ENCODE assay signal across 8 cellular contexts in the genomic region with DNA sequence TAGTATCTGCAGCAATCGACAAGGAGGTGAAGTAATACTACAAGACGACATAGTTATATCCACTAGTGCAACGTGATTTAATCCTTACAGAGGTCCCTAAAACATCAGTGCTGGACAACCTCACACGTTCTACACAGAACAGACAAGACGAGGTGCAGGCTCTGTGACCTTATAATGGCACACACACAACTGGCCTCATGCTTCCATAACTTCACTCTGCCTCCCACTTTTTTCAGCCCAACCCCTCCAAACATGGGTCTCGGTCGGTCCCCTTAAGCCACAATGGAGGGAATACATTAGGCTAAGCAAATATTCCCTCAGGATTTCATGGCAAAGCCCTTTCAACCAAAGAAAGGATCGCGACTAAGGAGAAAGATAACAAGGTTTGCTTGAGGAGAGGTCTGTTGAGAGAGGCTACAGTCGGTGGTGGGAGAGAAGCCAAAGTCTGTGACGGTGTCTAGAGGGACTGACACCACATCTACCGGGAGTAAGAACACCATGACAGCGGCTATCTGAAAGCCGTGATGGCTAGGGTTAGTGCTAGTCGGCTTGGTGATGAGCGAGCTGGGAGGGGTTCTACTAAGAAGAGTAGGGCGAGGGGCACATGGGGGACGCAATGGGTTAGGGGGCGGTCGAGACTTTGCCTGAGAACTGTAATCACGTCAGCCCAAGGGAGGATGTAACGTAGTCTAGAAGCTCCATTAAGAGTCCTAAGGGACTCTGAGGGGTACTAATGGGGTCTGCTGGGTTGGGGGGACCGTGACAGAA. TPM values are rescaled to one million over a fixed set of nuclear protein-coding genes. Genes with fewer than 3 reads are reported as not detected.
DNase-seq lines count a peak whose midpoint lies in the region; ATAC-seq and TF ChIP-seq lines count a peak whose summit lies in the region.

No MANE protein-coding gene starts in this region.

- no peaks in the 10 kb centered on the region for H3K36me3 Mint-ChIP-seq in activated naive CD4-positive, alpha-beta T cell treated with anti-CD3 and anti-CD28 coated beads for 36 hours (ENCODE audit: low read depth)
- H3K36me3 Mint-ChIP-seq in activated CD8-positive, alpha-beta T cell treated with anti-CD3 and anti-CD28 coated beads for 36 hours (ENCODE audit: low read depth): no peaks in the 10 kb centered on the region
- no peaks in the 10 kb centered on the region for H3K36me3 Mint-ChIP-seq in nephron (ENCODE audit: low read depth)

- intact Hi-C loops in activated naive CD4-positive, alpha-beta T cell treated with anti-CD3 and anti-CD28 coated beads for 36 hours (cut with micrococcal nuclease): loop anchor here (10.0 kb wide), 1 partner anchor 1518 kb away; a partner anchor contains a TSS
- intact Hi-C loops in activated CD8-positive, alpha-beta T cell treated with anti-CD3 and anti-CD28 coated beads for 36 hours (cut with micrococcal nuclease): no loop called here

- peak overlapping the region; percentile 95 for H3K4me3 Mint-ChIP-seq in activated naive CD4-positive, alpha-beta T cell treated with anti-CD3 and anti-CD28 coated beads for 36 hours
- H3K4me3 Mint-ChIP-seq in activated CD8-positive, alpha-beta T cell treated with anti-CD3 and anti-CD28 coated beads for 36 hours: peak overlapping the region; percentile 89
- peak overlapping the region; percentile 96 to 98 (median 98) for H3K4me3 Mint-ChIP-seq in nephron

- H3K9me3 Mint-ChIP-seq in activated naive CD4-positive, alpha-beta T cell treated with anti-CD3 and anti-CD28 coated beads for 36 hours: no peaks in the 10 kb centered on the region
- H3K9me3 Mint-ChIP-seq in activated CD8-positive, alpha-beta T cell treated with anti-CD3 and anti-CD28 coated beads for 36 hours: no peaks in the 10 kb centered on the region
- no peaks in the 10 kb centered on the region for H3K9me3 Mint-ChIP-seq in nephron

- peak; percentile 3 for ATAC-seq in activated CD8-positive, alpha-beta T cell treated with anti-CD3 and anti-CD28 coated beads for 36 hours

- H3K27me3 Mint-ChIP-seq in activated naive CD4-positive, alpha-beta T cell treated with anti-CD3 and anti-CD28 coated beads for 36 hours (ENCODE audit: low read depth): no peaks in the 10 kb centered on the region
- H3K27me3 Mint-ChIP-seq in activated CD8-positive, alpha-beta T cell treated with anti-CD3 and anti-CD28 coated beads for 36 hours: no peaks in the 10 kb centered on the region
- no peaks in the 10 kb centered on the region for H3K27me3 Mint-ChIP-seq in nephron (ENCODE audit: low read depth)

- POLR2A ChIA-PET in activated CD8-positive, alpha-beta T cell treated with anti-CD3 and anti-CD28 coated beads for 36 hours (lab: Charles Lee): interaction anchor here (1.6 kb wide), 1 partner anchor 122 kb away, joined by 4 read pairs; no protein-coding TSS in a partner anchor

- no peak for TF ChIP-seq CTCF in activated CD8-positive, alpha-beta T cell treated with anti-CD3 and anti-CD28 coated beads for 36 hours (IDR thresholded peaks at IDR 0.05)
- no peak for TF ChIP-seq CTCF in nephron (IDR thresholded peaks at IDR 0.05; ENCODE audit: unreplicated experiment in 3 of 3)

- peak overlapping the region; percentile 7 for H3K27ac Mint-ChIP-seq in activated naive CD4-positive, alpha-beta T cell treated with anti-CD3 and anti-CD28 coated beads for 36 hours
- H3K27ac Mint-ChIP-seq in activated CD8-positive, alpha-beta T cell treated with anti-CD3 and anti-CD28 coated beads for 36 hours: peak overlapping the region; percentile 78
- peak overlapping the region; percentile 87 to 97 (median 93) for H3K27ac Mint-ChIP-seq in nephron

- peaks cover 31% of the 10 kb centered on the region for H3K4me1 Mint-ChIP-seq in activated naive CD4-positive, alpha-beta T cell treated with anti-CD3 and anti-CD28 coated beads for 36 hours (ENCODE audit: low read depth)
- H3K4me1 Mint-ChIP-seq in activated CD8-positive, alpha-beta T cell treated with anti-CD3 and anti-CD28 coated beads for 36 hours (ENCODE audit: low read depth): peaks cover 33% of the 10 kb centered on the region
- peaks cover 57% of the 10 kb centered on the region for H3K4me1 Mint-ChIP-seq in nephron

- DNase-seq in activated naive CD4-positive, alpha-beta T cell treated with anti-CD3 and anti-CD28 coated beads for 36 hours: peak; percentile 30
- DNase-seq in activated naive CD4-positive, alpha-beta T cell treated with Interleukin-2 at 50 U/mL for 16 hours: no peak
- peak; percentile 23 for DNase-seq in HT1080 (ENCODE audit: low read depth)
- DNase-seq in activated CD8-positive, alpha-beta T cell treated with anti-CD3 and anti-CD28 coated beads for 36 hours: peak; percentile 42
- DNase-seq in fibroblast of peridontal ligament (ENCODE audit: extremely low read depth): peak; percentile 37
- DNase-seq in GM03348 (ENCODE audit: low spot score): no peak
- DNase-seq in T1000 (lab: John Stamatoyannopoulos, UW): no peak

- CTCF ChIA-PET in activated naive CD4-positive, alpha-beta T cell treated with anti-CD3 and anti-CD28 coated beads for 36 hours (lab: Charles Lee): no interaction called here
- CTCF ChIA-PET in activated CD8-positive, alpha-beta T cell treated with anti-CD3 and anti-CD28 coated beads for 36 hours (lab: Charles Lee): interaction anchor here (1.0 kb wide), 1 partner anchor 10 kb away, joined by 3 read pairs; no protein-coding TSS in a partner anchor

RNA-seq across cellular contexts. Expression of a gene that starts 1.1 kb away (rescaled TPM):
- 10 to 100 TPM in 1 of 2 experiments, 1 to 10 TPM in 1; 9.5 to 10.0 TPM for total RNA-seq in activated naive CD4-positive, alpha-beta T cell treated with anti-CD3 and anti-CD28 coated beads for 36 hours
- 8.0 and 8.2 TPM in 2 replicates for total RNA-seq in HT1080 (2014; rRNA removed; shearing (Covaris generic))
- 5.2 and 5.5 TPM in 2 replicates for polyA plus RNA-seq in HT1080 (2015; cell fraction: cytosol; rRNA removed)
- polyA plus RNA-seq in HT1080 (2015; cell fraction: nucleus; rRNA removed): 13.2 and 15.4 TPM in 2 replicates
- total RNA-seq in activated CD8-positive, alpha-beta T cell treated with anti-CD3 and anti-CD28 coated beads for 36 hours: 10 to 100 TPM; 16.8 to 18.7 TPM

RNA-seq across cellular contexts. Expression of a gene that starts 1.3 kb away (rescaled TPM):
- 1 to 10 TPM; 2.0 TPM for total RNA-seq in activated naive CD4-positive, alpha-beta T cell treated with anti-CD3 and anti-CD28 coated beads for 36 hours
- total RNA-seq in HT1080 (2014; rRNA removed; shearing (Covaris generic)): 1.3 and 2.6 TPM in 2 replicates
- polyA plus RNA-seq in HT1080 (2015; cell fraction: cytosol; rRNA removed): 3.3 and 3.9 TPM in 2 replicates
- polyA plus RNA-seq in HT1080 (2015; cell fraction: nucleus; rRNA removed): 2.4 and 2.5 TPM in 2 replicates
- 1 to 10 TPM; 2.8 TPM for total RNA-seq in activated CD8-positive, alpha-beta T cell treated with anti-CD3 and anti-CD28 coated beads for 36 hours

Comparison
In these comparisons a context has a peak if more than half of its experiments do, and no peak if none do; other contexts are left out.
1. DNase-seq: peak in activated naive CD4-positive, alpha-beta T cell treated with anti-CD3 and anti-CD28 coated beads for 36 hours (single experiment), HT1080 (single experiment), activated CD8-positive, alpha-beta T cell treated with anti-CD3 and anti-CD28 coated beads for 36 hours (single experiment) and fibroblast of peridontal ligament (single experiment); none in activated naive CD4-positive, alpha-beta T cell treated with Interleukin-2 at 50 U/mL for 16 hours (single experiment), GM03348 (single experiment) and T1000 (single experiment).
2. H3K27ac Mint-ChIP-seq: peak in every context shown above with its lines; median percentile 93 in nephron; 78 in activated CD8-positive, alpha-beta T cell treated with anti-CD3 and anti-CD28 coated beads for 36 hours; 7 in activated naive CD4-positive, alpha-beta T cell treated with anti-CD3 and anti-CD28 coated beads for 36 hours.
3. Peak in every context shown above with its lines, with median percentiles within 50 percentile points of each other: H3K4me3 Mint-ChIP-seq.